Comparison of ENCODE assay signal across 9 cellular contexts in genomic region chr2:113175101-113175628, GRCh38. TPM values are rescaled to one million over a fixed set of nuclear protein-coding genes. Genes with fewer than 3 reads are reported as not detected.
DNase-seq lines count a peak whose midpoint lies in the region; ATAC-seq and TF ChIP-seq lines count a peak whose summit lies in the region.
"Had no signal": no experiment of that assay in that cellular context is flagged by ENCODE, and none has a peak within 500 bp of the region (broad histone marks: within the 10 kb centered on the region; RNA-seq: fewer than 3 reads in every experiment).

No MANE protein-coding gene starts in this region.

- H3K4me3 ChIP-seq in esophagus (ENCODE audit: low read depth in 1 of 2, low read length in 2 of 2), result peak overlapping the region; percentile 16 to 18

- H3K27me3 Mint-ChIP-seq in T-helper 1 cell treated with Interleukin-12 subunit alpha and Interleukin-12 subunit beta and Interleukin-4 antibody, amounts not matched to agents 30 μg/mL and 1 μg/mL, for 36 hours (ENCODE audit: low read depth), result no peaks in the 10 kb centered on the region
- H3K27me3 Mint-ChIP-seq in endothelial cell (ENCODE audit: unreplicated experiment), result peaks cover 11% of the 10 kb centered on the region

- peaks cover 50% of the 10 kb centered on the region for H3K36me3 Mint-ChIP-seq in T-helper 1 cell treated with Interleukin-12 subunit alpha and Interleukin-12 subunit beta and Interleukin-4 antibody, amounts not matched to agents 30 μg/mL and 1 μg/mL, for 36 hours (ENCODE audit: low read depth)
- no peaks in the 10 kb centered on the region for H3K36me3 Mint-ChIP-seq in endothelial cell (ENCODE audit: low read depth, unreplicated experiment)

- H3K4me1 ChIP-seq in esophagus (ENCODE audit: control insufficient read depth in 2 of 2, insufficient read depth in 2 of 2, low read length in 1 of 2), result peaks cover 0 to 9% of the 10 kb centered on the region in 2 donors

- peaks cover 0 to 3% of the 10 kb centered on the region in 2 donors for H3K36me3 ChIP-seq in esophagus (ENCODE audit: control insufficient read depth in 2 of 2, insufficient read depth in 2 of 2, low read length in 1 of 2)

- ATAC-seq in GM18909 (IDR thresholded peaks at IDR 0.05; ENCODE audit: poor library complexity, unreplicated experiment) (peak; percentile 70), HG02970 (IDR thresholded peaks at IDR 0.05; ENCODE audit: low FRiP score, unreplicated experiment) (peak; percentile 64), SK-N-SH treated with all-trans-retinoic acid at 6 μM for 48 hours (no peak)

- WGBS in esophagus, 2 donors, result 65 to 71% methylated on average over 8 of the region's 8 CpGs

- H3K9me3 Mint-ChIP-seq in T-helper 1 cell treated with Interleukin-12 subunit alpha and Interleukin-12 subunit beta and Interleukin-4 antibody, amounts not matched to agents 30 μg/mL and 1 μg/mL, for 36 hours, result peaks cover 6% of the 10 kb centered on the region
- no peaks in the 10 kb centered on the region for H3K9me3 Mint-ChIP-seq in endothelial cell (ENCODE audit: unreplicated experiment)

- no peaks in the 10 kb centered on the region for H3K9me3 ChIP-seq in esophagus (ENCODE audit: control insufficient read depth in 2 of 2, insufficient read depth in 1 of 2, low read depth in 1 of 2, low read length in 1 of 2)

- peak; percentile 74 for DNase-seq in stimulated activated CD8-positive, alpha-beta memory T cell treated with anti-CD3 and anti-CD28 coated beads, Interleukin-4, amount 100 ng/mL, for 48 hours
- DNase-seq in SKM-1 (lab: John Stamatoyannopoulos, UW; ENCODE audit: unreplicated experiment), result no peak
- no peak for DNase-seq in endothelial cell (ENCODE audit: low spot score)

- peak overlapping the region; percentile 10 to 15 for H3K27ac ChIP-seq in esophagus (ENCODE audit: low read depth in 2 of 2, low read length in 1 of 2)

- H3K27ac Mint-ChIP-seq in T-helper 1 cell treated with Interleukin-12 subunit alpha and Interleukin-12 subunit beta and Interleukin-4 antibody, amounts not matched to agents 30 μg/mL and 1 μg/mL, for 36 hours, result peak overlapping the region; percentile 83
- H3K27ac Mint-ChIP-seq in endothelial cell (ENCODE audit: unreplicated experiment), result no peak overlapping the region

- peaks cover 65% of the 10 kb centered on the region for H3K4me1 Mint-ChIP-seq in T-helper 1 cell treated with Interleukin-12 subunit alpha and Interleukin-12 subunit beta and Interleukin-4 antibody, amounts not matched to agents 30 μg/mL and 1 μg/mL, for 36 hours (ENCODE audit: low read depth)
- H3K4me1 Mint-ChIP-seq in endothelial cell (ENCODE audit: unreplicated experiment), result peaks cover 6% of the 10 kb centered on the region

- no peak for TF ChIP-seq CTCF in endothelial cell (IDR thresholded peaks at IDR 0.05; ENCODE audit: unreplicated experiment)

- no peaks in the 10 kb centered on the region for H3K27me3 ChIP-seq in esophagus (ENCODE audit: control insufficient read depth in 1 of 2, insufficient read depth in 2 of 2, low read length in 2 of 2)

- peak overlapping the region; percentile 88 for H3K4me3 Mint-ChIP-seq in T-helper 1 cell treated with Interleukin-12 subunit alpha and Interleukin-12 subunit beta and Interleukin-4 antibody, amounts not matched to agents 30 μg/mL and 1 μg/mL, for 36 hours
- H3K4me3 Mint-ChIP-seq in endothelial cell (ENCODE audit: unreplicated experiment), result no peak overlapping the region

TF ChIP-seq in SK-N-SH treated with all-trans-retinoic acid at 6 μM for 48 hours, 23 proteins besides CTCF, POLR2A, EP300 and RAD21:
- no peak for TF ChIP-seq PATZ1 (CRISPR knock-in tag; IDR thresholded peaks at IDR 0.05; ENCODE audit: borderline replicate concordance)
- TF ChIP-seq CSRNP3 (CRISPR knock-in tag; IDR thresholded peaks at IDR 0.05), result no peak
- TF ChIP-seq ZNF8 (CRISPR knock-in tag; IDR thresholded peaks at IDR 0.05), result no peak
- no peak for TF ChIP-seq TCF4 (CRISPR knock-in tag; IDR thresholded peaks at IDR 0.05; ENCODE audit: borderline replicate concordance)
TF ChIP-seq in SK-N-SH treated with all-trans-retinoic acid at 6 μM for 48 hours: peak in this region for 0.

RNA-seq across cellular contexts. Expression of gene PSD4, which starts 1.4 kb away (rescaled TPM):
- polyA plus RNA-seq in esophagus, result 10 to 100 TPM; 18.1 to 32.6 TPM
- total RNA-seq in endothelial cell (ENCODE audit: unreplicated experiment), result 1.9 TPM

RNA-seq across cellular contexts. Expression of gene IL1RN, which starts 47.8 kb away (rescaled TPM):
- polyA plus RNA-seq in esophagus, result 1,000 to 10,000 TPM; 1,363 to 2,112 TPM
- total RNA-seq in endothelial cell (ENCODE audit: unreplicated experiment), result not detected
- total RNA-seq: SK-MEL-5 had no signal
